8 cellular contexts compared by ENCODE assay signal in the genomic region with DNA sequence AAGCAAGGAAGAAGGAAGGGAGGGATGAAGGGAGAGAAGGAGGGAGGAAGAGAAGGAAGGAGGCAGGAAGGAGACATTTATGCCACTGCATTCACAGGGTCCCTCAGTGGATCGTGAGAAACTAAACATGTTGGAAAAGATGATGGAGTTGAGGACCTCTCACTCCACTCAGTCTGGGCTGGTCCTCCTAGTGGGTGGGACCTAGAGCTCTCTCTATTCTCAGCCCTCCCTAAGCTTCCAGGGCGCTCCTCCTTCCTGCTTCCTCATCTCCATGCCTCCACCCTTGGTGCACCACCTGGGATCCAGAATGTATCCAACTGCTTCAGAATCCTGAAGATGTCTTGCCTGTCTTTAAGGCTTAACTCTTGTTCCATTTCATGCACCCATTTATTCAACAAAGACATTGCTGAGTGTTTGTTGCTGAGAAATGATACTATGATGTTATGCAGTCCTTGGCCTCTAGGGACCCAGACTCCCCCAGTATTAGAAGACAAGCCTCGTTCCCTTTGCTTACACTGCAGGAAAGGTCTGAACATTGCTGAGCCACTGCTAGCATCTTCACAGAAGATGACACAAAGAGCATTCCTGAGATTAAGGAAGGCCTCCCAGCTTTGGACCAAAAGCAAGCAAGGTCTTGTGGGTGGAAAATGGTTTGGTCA.
DNase-seq lines count a peak whose midpoint lies in the region; ATAC-seq and TF ChIP-seq lines count a peak whose summit lies in the region.

No MANE protein-coding gene starts in this region.

- H3K36me3 Mint-ChIP-seq in osteocyte (ENCODE audit: unreplicated experiment) = no peaks in the 10 kb centered on the region

- H3K4me3 ChIP-seq in fibroblast of lung (replicated peaks in 1 of 4; ENCODE audit: control extremely low read depth in 1 of 4, insufficient read depth in 1 of 4, low read depth in 3 of 4, low read length in 4 of 4) (no peak overlapping the region), ovary (no peak overlapping the region)

- H3K27me3 ChIP-seq in fibroblast of lung (ENCODE audit: control insufficient read depth, insufficient read depth, low read length) = no peaks in the 10 kb centered on the region
- H3K27me3 ChIP-seq in ovary = no peaks in the 10 kb centered on the region

- no peaks in the 10 kb centered on the region for H3K79me2 ChIP-seq in fibroblast of lung (ENCODE audit: control insufficient read depth, insufficient read depth, low read length)

- no peak overlapping the region for H2AFZ ChIP-seq in fibroblast of lung (ENCODE audit: low read length)

- H3K4me3 Mint-ChIP-seq in osteocyte (ENCODE audit: unreplicated experiment) = no peak overlapping the region

- H4K20me1 ChIP-seq in fibroblast of lung (ENCODE audit: control insufficient read depth, extremely low read depth, insufficient read depth, low read length) = no peaks in the 10 kb centered on the region

- H3K27ac Mint-ChIP-seq in osteocyte (ENCODE audit: unreplicated experiment) = no peak overlapping the region

- H3K27me3 Mint-ChIP-seq in osteocyte (ENCODE audit: unreplicated experiment) = no peaks in the 10 kb centered on the region

- peak; percentile 70 for ATAC-seq in GM19468 (IDR thresholded peaks at IDR 0.05; ENCODE audit: extremely low read depth, unreplicated experiment)

- H3K4me1 ChIP-seq in fibroblast of lung (ENCODE audit: control insufficient read depth, extremely low read depth, insufficient read depth, low read length) (no peaks in the 10 kb centered on the region), ovary (ENCODE audit: insufficient read depth) (peaks cover 2% of the 10 kb centered on the region)

- peaks cover 4% of the 10 kb centered on the region for H3K4me1 Mint-ChIP-seq in osteocyte (ENCODE audit: unreplicated experiment)

- peak; percentile 33 for DNase-seq in HT-29 (ENCODE audit: low spot score)
- no peak for DNase-seq in fibroblast of lung (ENCODE audit: low read depth in 2 of 2)
- no peak for DNase-seq in ovary
- no peak for DNase-seq in SHP77 treated with DMSO at 0.1 percent for 48 hours (lab: John Stamatoyannopoulos, UW)
- no peak for DNase-seq in nucleus accumbens (lab: John Stamatoyannopoulos, UW)
- no peak for DNase-seq in osteocyte (ENCODE audit: extremely low spot score, unreplicated experiment)

- no peak overlapping the region for H3K27ac ChIP-seq in C4-2B
- no peak overlapping the region for H3K27ac ChIP-seq in fibroblast of lung (ENCODE audit: insufficient read depth, low read length)
- H3K27ac ChIP-seq in ovary = no peak overlapping the region

- no peak overlapping the region for H3K9ac ChIP-seq in fibroblast of lung (ENCODE audit: insufficient read depth, low read length)

- H3K36me3 ChIP-seq in fibroblast of lung (ENCODE audit: control insufficient read depth, insufficient read depth, low read length) (no peaks in the 10 kb centered on the region), ovary (no peaks in the 10 kb centered on the region)

- H3K9me3 Mint-ChIP-seq in osteocyte (ENCODE audit: unreplicated experiment) = no peaks in the 10 kb centered on the region

- intact Hi-C loops in ovary (cut with DNase I) = loop anchor here in 1 of 4 donors (10.0 kb wide), 1 partner anchor 117 kb away; no protein-coding TSS in a partner anchor

- no peak for TF ChIP-seq POLR2A in ovary (IDR thresholded peaks at IDR 0.05)

- no peak overlapping the region for H3K4me2 ChIP-seq in fibroblast of lung (ENCODE audit: extremely low read depth, insufficient read depth, low read length)

- no peak for TF ChIP-seq EP300 in ovary (IDR thresholded peaks at IDR 0.05)

- H3K9me3 ChIP-seq in fibroblast of lung (ENCODE audit: control insufficient read depth, insufficient read depth, low read depth, low read length) (no peaks in the 10 kb centered on the region), ovary (no peaks in the 10 kb centered on the region)

- 42 to 53% (median 50%) methylated on average over 3 of the region's 3 CpGs for WGBS in ovary, 3 donors

- TF ChIP-seq CTCF in C4-2B (conservative IDR thresholded peaks at IDR 0.05) (peak; percentile 52), fibroblast of lung (conservative IDR thresholded peaks at IDR 0.05 in 1 of 2, IDR thresholded peaks at IDR 0.05 in 1 of 2; ENCODE audit: low read depth in 1 of 2, low read length in 2 of 2) (peak; percentile 17 to 40), ovary (IDR thresholded peaks at IDR 0.05) (no peak), osteocyte (IDR thresholded peaks at IDR 0.05) (no peak)

Comparison
In these comparisons a context has a peak if more than half of its experiments do, and no peak if none do; other contexts are left out.
1. CTCF ChIP-seq: peak in C4-2B (single experiment) and fibroblast of lung (2 of 2); none in ovary (0 of 3) and osteocyte (single experiment).